Comparison of ENCODE assay signal across 9 cellular contexts in genomic region chr4:105215609-105216313, GRCh38.
A peak's percentile ranks its signal among the peaks of the same experiment; 100 is the strongest.
DNase-seq lines count a peak whose midpoint lies in the region; ATAC-seq and TF ChIP-seq lines count a peak whose summit lies in the region.
"Had no signal": no experiment of that assay in that cellular context is flagged by ENCODE, and none has a peak within 500 bp of the region (broad histone marks: within the 10 kb centered on the region; RNA-seq: fewer than 3 reads in every experiment).

No MANE protein-coding gene starts in this region.

- no peak for TF ChIP-seq POLR2A in uterus (IDR thresholded peaks at IDR 0.05)

- no peaks in the 10 kb centered on the region for H3K9me3 Mint-ChIP-seq in activated T-cell treated with anti-CD3 and anti-CD28 coated beads, Interleukin-2, amount 50 U/mL, for 4 hours
- peaks cover 2% of the 10 kb centered on the region for H3K9me3 Mint-ChIP-seq in activated naive CD8-positive, alpha-beta T cell treated with anti-CD3 and anti-CD28 coated beads, Interleukin-2, amount 10 ng/mL, durations not matched to agents 7 days and 5 days

- H3K27ac Mint-ChIP-seq in activated naive CD8-positive, alpha-beta T cell treated with anti-CD3 and anti-CD28 coated beads, Interleukin-2, amount 10 ng/mL, durations not matched to agents 7 days and 5 days: no peak overlapping the region

- peak overlapping the region; percentile 14 for H3K4me3 Mint-ChIP-seq in activated T-cell treated with anti-CD3 and anti-CD28 coated beads, Interleukin-2, amount 50 U/mL, for 4 hours
- H3K4me3 Mint-ChIP-seq in activated naive CD8-positive, alpha-beta T cell treated with anti-CD3 and anti-CD28 coated beads, Interleukin-2, amount 10 ng/mL, durations not matched to agents 7 days and 5 days: no peak overlapping the region

- no peak for TF ChIP-seq CTCF in uterus (IDR thresholded peaks at IDR 0.05)

- peaks cover 20% of the 10 kb centered on the region for H3K4me1 Mint-ChIP-seq in activated T-cell treated with anti-CD3 and anti-CD28 coated beads, Interleukin-2, amount 50 U/mL, for 4 hours (ENCODE audit: low read depth)
- peaks cover 12% of the 10 kb centered on the region for H3K4me1 Mint-ChIP-seq in activated naive CD8-positive, alpha-beta T cell treated with anti-CD3 and anti-CD28 coated beads, Interleukin-2, amount 10 ng/mL, durations not matched to agents 7 days and 5 days

- no peaks in the 10 kb centered on the region for H3K27me3 ChIP-seq in uterus

- H3K4me3 ChIP-seq in uterus: no peak overlapping the region

- H3K27me3 Mint-ChIP-seq in activated T-cell treated with anti-CD3 and anti-CD28 coated beads, Interleukin-2, amount 50 U/mL, for 4 hours (ENCODE audit: low read depth): no peaks in the 10 kb centered on the region
- no peaks in the 10 kb centered on the region for H3K27me3 Mint-ChIP-seq in activated naive CD8-positive, alpha-beta T cell treated with anti-CD3 and anti-CD28 coated beads, Interleukin-2, amount 10 ng/mL, durations not matched to agents 7 days and 5 days

- H3K4me1 ChIP-seq in uterus: peaks cover 3 to 5% of the 10 kb centered on the region in 2 donors

- H3K36me3 Mint-ChIP-seq in activated T-cell treated with anti-CD3 and anti-CD28 coated beads, Interleukin-2, amount 50 U/mL, for 4 hours (ENCODE audit: insufficient read depth): peaks cover 34% of the 10 kb centered on the region
- peaks cover 44% of the 10 kb centered on the region for H3K36me3 Mint-ChIP-seq in activated naive CD8-positive, alpha-beta T cell treated with anti-CD3 and anti-CD28 coated beads, Interleukin-2, amount 10 ng/mL, durations not matched to agents 7 days and 5 days

- POLR2A ChIA-PET in activated naive CD8-positive, alpha-beta T cell treated with anti-CD3 and anti-CD28 coated beads, Interleukin-2, amount 10 ng/mL, durations not matched to agents 7 days and 5 days (lab: Charles Lee): no interaction called here

- DNase-seq in activated T-cell treated with anti-CD3 and anti-CD28 coated beads, Interleukin-2, amount 50 U/mL, for 4 hours: no peak
- DNase-seq in activated T-cell treated with anti-CD3 and anti-CD28 coated beads for 4 hours (no peak), NCI-H446 treated with DMSO at 0.1 percent for 48 hours (lab: John Stamatoyannopoulos, UW) (no peak), uterus (no peak)
- DNase-seq in activated naive CD8-positive, alpha-beta T cell treated with anti-CD3 and anti-CD28 coated beads, Interleukin-2, amount 10 ng/mL, durations not matched to agents 7 days and 5 days: no peak
- no peak for DNase-seq in stimulated activated naive CD8-positive, alpha-beta T cell treated with anti-CD3 and anti-CD28 coated beads, Interleukin-15, Interleukin-2, amounts not matched to agents 100 U/mL and 50 U/mL, for 24 hours
- no peak for DNase-seq in activated CD4-positive, alpha-beta T cell treated with anti-CD3 and anti-CD28 coated beads, Interleukin-2, amount 50 U/mL, for 48 hours
- DNase-seq: activated naive CD4-positive, alpha-beta T cell had no signal

- intact Hi-C loops in uterus (cut with DNase I; ENCODE audit: low total_unique reads): no loop called here

- peak; percentile 87 to 91 for ATAC-seq in activated T-cell treated with anti-CD3 and anti-CD28 coated beads, Interleukin-2, amount 50 U/mL, for 4 hours
- ATAC-seq in HG02938 (IDR thresholded peaks at IDR 0.05; ENCODE audit: unreplicated experiment): peak; percentile 70
- peak; percentile 39 for ATAC-seq in activated naive CD8-positive, alpha-beta T cell treated with anti-CD3 and anti-CD28 coated beads, Interleukin-2, amount 10 ng/mL, durations not matched to agents 7 days and 5 days (ENCODE audit: low read depth)
- peak; percentile 91 for ATAC-seq in stimulated activated naive CD8-positive, alpha-beta T cell treated with anti-CD3 and anti-CD28 coated beads, Interleukin-15, Interleukin-2, amounts not matched to agents 100 U/mL and 50 U/mL, for 24 hours

- H3K36me3 ChIP-seq in uterus: no peaks in the 10 kb centered on the region

- no peaks in the 10 kb centered on the region for H3K9me3 ChIP-seq in uterus

- H3K27ac ChIP-seq in uterus: peak overlapping the region in 1 of 2 donors; percentile 22

Comparison
In these comparisons a context has a peak if more than half of its experiments do, and no peak if none do; other contexts are left out.
1. ATAC-seq: peak in every context shown above with its lines; median percentile 91 in stimulated activated naive CD8-positive, alpha-beta T cell treated with anti-CD3 and anti-CD28 coated beads, Interleukin-15, Interleukin-2, amounts not matched to agents 100 U/mL and 50 U/mL, for 24 hours; 89 in activated T-cell treated with anti-CD3 and anti-CD28 coated beads, Interleukin-2, amount 50 U/mL, for 4 hours; 70 in HG02938; 39 in activated naive CD8-positive, alpha-beta T cell treated with anti-CD3 and anti-CD28 coated beads, Interleukin-2, amount 10 ng/mL, durations not matched to agents 7 days and 5 days.